9 cellular contexts compared by ENCODE assay signal in genomic region chr11:128956401-128957203, GRCh38. TPM values are rescaled to one million over a fixed set of nuclear protein-coding genes. Genes with fewer than 3 reads are reported as not detected.
DNase-seq lines count a peak whose midpoint lies in the region; ATAC-seq, FAIRE-seq and TF ChIP-seq lines count a peak whose summit lies in the region.
"Had no signal": no experiment of that assay in that cellular context is flagged by ENCODE, and none has a peak within 500 bp of the region (broad histone marks: within the 10 kb centered on the region; RNA-seq: fewer than 3 reads in every experiment).

No MANE protein-coding gene starts in this region.

- CTCF ChIA-PET in A549 (lab: Yijun Ruan, JAX): interaction anchor here (0.7 to 6.0 kb wide), 35 partner anchors 8 to 927 kb away, joined by 3 to 123 read pairs (median 5); partner anchors contain the start of genes KCNJ1, KCNJ5 and TP53AIP1

- ATAC-seq in A549 (peak; percentile 95 to 96), HG02884 (IDR thresholded peaks at IDR 0.05; ENCODE audit: unreplicated experiment) (peak; percentile 71), HG02763 (IDR thresholded peaks at IDR 0.05; ENCODE audit: unreplicated experiment) (no peak)

- H3K9me3 ChIP-seq in A549 (no peaks in the 10 kb centered on the region), trophoblast cell (ENCODE audit: insufficient read depth, low read depth, low read length) (peaks cover 3% of the 10 kb centered on the region)

- H2AK5ac ChIP-seq in trophoblast cell (ENCODE audit: low read length): no peak overlapping the region

- H2BK12ac ChIP-seq in trophoblast cell (ENCODE audit: low read length): no peak overlapping the region

- H3K27ac ChIP-seq in A549: no peak overlapping the region
- H3K27ac ChIP-seq in VCaP: peak overlapping the region; percentile 5; the same call in 1 of the 2 replicates
- no peak overlapping the region for H3K27ac ChIP-seq in trophoblast cell (ENCODE audit: low read depth, low read length)
- H3K27ac ChIP-seq: epithelial cell of prostate had no signal

- TF ChIP-seq EP300 in A549 (IDR thresholded peaks at IDR 0.05): no peak

- peak; percentile 36 for FAIRE-seq in A549 (lab: Jason Lieb, UNC)

- TF ChIP-seq CTCF in A549 (IDR thresholded peaks at IDR 0.05) (peak; percentile 65), VCaP (conservative IDR thresholded peaks at IDR 0.05) (peak; percentile 86)

- no peak overlapping the region for H3K18ac ChIP-seq in trophoblast cell (ENCODE audit: low read length)

- H2BK120ac ChIP-seq in trophoblast cell (ENCODE audit: insufficient read depth, low read length, poor library complexity): no peak overlapping the region

- H3K4me1 ChIP-seq in A549 (no peaks in the 10 kb centered on the region), trophoblast cell (ENCODE audit: control insufficient read depth in 1 of 2, insufficient read depth in 2 of 2, low read length in 2 of 2) (no peaks in the 10 kb centered on the region)

- no peak overlapping the region for H2AFZ ChIP-seq in trophoblast cell (ENCODE audit: insufficient read depth, low read length, poor library complexity)

- no peak overlapping the region for H4K12ac ChIP-seq in trophoblast cell (ENCODE audit: low read depth, low read length)

- no peaks in the 10 kb centered on the region for H3K79me2 ChIP-seq in trophoblast cell (ENCODE audit: control insufficient read depth, insufficient read depth, low read length, poor library complexity)

- no peaks in the 10 kb centered on the region for H3K36me3 ChIP-seq in trophoblast cell (ENCODE audit: control insufficient read depth in 1 of 2, insufficient read depth in 2 of 2, low read length in 2 of 2)

- 39% methylated on average over 8 of the region's 8 CpGs for WGBS in A549 (ENCODE audit: missing lambda C conversion rate)
- WGBS in trophoblast cell (ENCODE audit: extremely low coverage, insufficient coverage, insufficient read length): no CpG with 5 or more reads among the region's 8 CpGs

- TF ChIP-seq RAD21 in A549 (conservative IDR thresholded peaks at IDR 0.05 in 1 of 2, IDR thresholded peaks at IDR 0.05 in 1 of 2): peak; percentile 79 to 84

- H3K4me3 ChIP-seq in A549: no peak overlapping the region
- no peak overlapping the region for H3K4me3 ChIP-seq in trophoblast cell (ENCODE audit: low read depth, low read length)

- POLR2A ChIA-PET in A549 (lab: Yijun Ruan, JAX): no interaction called here

- DNase-seq in A549 (ENCODE audit: low read depth in 1 of 2, low spot score in 1 of 2): peak; percentile 62 to 76
- peak; percentile 41 for DNase-seq in GM04503 (ENCODE audit: low read depth)
- peak; percentile 79 for DNase-seq in NCI-H2081 (lab: John Stamatoyannopoulos, UW)
- peak; percentile 61 for DNase-seq in glomerular endothelial cell (ENCODE audit: extremely low read depth, low read depth, low spot score)
- DNase-seq in trophoblast cell: peak; percentile 48 to 93

- no peak for TF ChIP-seq POLR2A in A549 (IDR thresholded peaks at IDR 0.05; ENCODE audit: low read length)

- H3K4ac ChIP-seq in trophoblast cell (ENCODE audit: low read depth, low read length): no peak overlapping the region

- H3K23ac ChIP-seq in trophoblast cell (ENCODE audit: low read length): no peak overlapping the region

- H3K9ac ChIP-seq in trophoblast cell (ENCODE audit: low read length): no peak overlapping the region

- peak overlapping the region; percentile 47; the same call in 1 of the 3 replicates for H3K4me2 ChIP-seq in A549
- no peak overlapping the region for H3K4me2 ChIP-seq in trophoblast cell (ENCODE audit: low read length)

- no peak overlapping the region for H4K91ac ChIP-seq in trophoblast cell (ENCODE audit: low read depth, low read length)

- H3K14ac ChIP-seq in trophoblast cell (ENCODE audit: low read length): no peak overlapping the region

- no peak overlapping the region for H4K8ac ChIP-seq in trophoblast cell (ENCODE audit: low read depth, low read length)

- no peak overlapping the region for H2BK5ac ChIP-seq in trophoblast cell (ENCODE audit: low read depth, low read length, poor library complexity)

- no peaks in the 10 kb centered on the region for H3K79me1 ChIP-seq in trophoblast cell (ENCODE audit: low read length)

- H3K27me3 ChIP-seq in trophoblast cell (ENCODE audit: insufficient read depth, low read length): no peaks in the 10 kb centered on the region

TF ChIP-seq in A549, 52 proteins besides CTCF, POLR2A, EP300 and RAD21:
- TF ChIP-seq SMC3 (IDR thresholded peaks at IDR 0.05): peak; percentile 85
- no peak for TF ChIP-seq HOXA7 (CRISPR knock-in tag; IDR thresholded peaks at IDR 0.05)

RNA-seq across cellular contexts. Expression of gene TP53AIP1, which starts 13.9 kb away (rescaled TPM):
- polyA plus RNA-seq in A549 (2011; rRNA removed) (0.08 TPM in 1 of 2 replicates, not detected in the other), A549 (2017; fragmentation: RNase III; extraction: RNeasy Plus Mini Kit Qiagen cat#74134 plus additional on column Dnase treatment) (0.03 to 0.11 TPM in 2 of 3 replicates, not detected in the other)
- 0.03 TPM in 1 of 2 replicates, not detected in the other for polyA plus RNA-seq in A549 (2012; cell fraction: cytosol; rRNA removed)
- 0.05 and 0.13 TPM in 2 replicates for polyA plus RNA-seq in A549 (2012; cell fraction: nucleus; rRNA removed)
- 0.24 TPM in 1 of 2 replicates, not detected in the other for polyA minus RNA-seq in A549 (2011; rRNA and poly(A)+ RNA removed)
- total RNA-seq in glomerular endothelial cell: not detected in 2 replicates
- polyA plus RNA-seq in trophoblast cell (2013): 0.22 TPM in 2 replicates
